8 cellular contexts compared by ENCODE assay signal in genomic region chr16:88455610-88456355, GRCh38. TPM values are rescaled to one million over a fixed set of nuclear protein-coding genes. Genes with fewer than 3 reads are reported as not detected.
DNase-seq lines count a peak whose midpoint lies in the region; ATAC-seq, FAIRE-seq and TF ChIP-seq lines count a peak whose summit lies in the region.

No MANE protein-coding gene starts in this region.

- H2BK12ac ChIP-seq in H1 (ENCODE audit: low read depth, low read length): no peak overlapping the region

- no peak overlapping the region for H4K5ac ChIP-seq in H1 (ENCODE audit: insufficient read length, low read depth, low read length)

- H3K27me3 ChIP-seq in H1 (replicated peaks in 1 of 4; ENCODE audit: control insufficient read depth in 3 of 4, extremely low read depth in 1 of 4, insufficient read depth in 3 of 4, low read length in 3 of 4) (peaks cover 29 to 57% (median 54%) of the 10 kb centered on the region in 4 experiments), thoracic aorta (replicated peaks; ENCODE audit: insufficient read depth) (no peaks in the 10 kb centered on the region)

- H3K36me3 ChIP-seq in H1 (ENCODE audit: control insufficient read depth in 2 of 4, insufficient read depth in 4 of 4, low read length in 3 of 4) (peaks cover 0 to 4% (median 0%) of the 10 kb centered on the region in 4 experiments; a peak in 1 of 8 replicates), thoracic aorta (no peaks in the 10 kb centered on the region)

- H4K20me1 ChIP-seq in H1 (replicated peaks in 1 of 2; ENCODE audit: control insufficient read depth in 1 of 2, insufficient read depth in 2 of 2, low read length in 2 of 2): peaks cover 14 to 17% of the 10 kb centered on the region in 2 experiments

- H4K91ac ChIP-seq in H1 (replicated peaks; ENCODE audit: insufficient read length, low read length): no peak overlapping the region

- peaks cover 4% of the 10 kb centered on the region; the same call in 1 of the 2 replicates for H3K23me2 ChIP-seq in H1 (ENCODE audit: low read depth, low read length)

- DNase-seq in NOMO-1 (lab: John Stamatoyannopoulos, UW; ENCODE audit: unreplicated experiment in 2 of 2) (peak; percentile 30 to 48), NOMO-1 treated with DMSO at 0.1 percent for 48 hours (lab: John Stamatoyannopoulos, UW; ENCODE audit: unreplicated experiment) (no peak), KBM-7 (peak; percentile 88), H1 (ENCODE audit: low read depth in 1 of 2, low spot score in 2 of 2) (peak in 1 of 2 experiments; percentile 67), neural crest cell (ENCODE audit: low read depth, low spot score) (peak; percentile 43), thoracic aorta (ENCODE audit: low spot score) (no peak), posterior vena cava (ENCODE audit: low spot score) (no peak)
- peak; percentile 77 for DNase-seq in activated CD4-positive, alpha-beta memory T cell treated with anti-CD3 and anti-CD28 coated beads, Interleukin-2, amount 10 ng/mL, durations not matched to agents 7 days and 5 days

- H3K27me3 Mint-ChIP-seq in activated CD4-positive, alpha-beta memory T cell treated with anti-CD3 and anti-CD28 coated beads, Interleukin-2, amount 10 ng/mL, durations not matched to agents 7 days and 5 days: peaks cover 4% of the 10 kb centered on the region
- peaks cover 30% of the 10 kb centered on the region for H3K27me3 Mint-ChIP-seq in neural crest cell (ENCODE audit: low read depth)

- H3K9me3 ChIP-seq in H1 (ENCODE audit: insufficient read depth in 2 of 2, low read depth in 1 of 2, low read length in 1 of 2): no peaks in the 10 kb centered on the region
- no peaks in the 10 kb centered on the region for H3K9me3 ChIP-seq in thoracic aorta

- peaks cover 26% of the 10 kb centered on the region for H3K4me1 Mint-ChIP-seq in activated CD4-positive, alpha-beta memory T cell treated with anti-CD3 and anti-CD28 coated beads, Interleukin-2, amount 10 ng/mL, durations not matched to agents 7 days and 5 days
- H3K4me1 Mint-ChIP-seq in neural crest cell: peaks cover 5% of the 10 kb centered on the region

- no peaks in the 10 kb centered on the region for H3K9me3 Mint-ChIP-seq in activated CD4-positive, alpha-beta memory T cell treated with anti-CD3 and anti-CD28 coated beads, Interleukin-2, amount 10 ng/mL, durations not matched to agents 7 days and 5 days
- no peaks in the 10 kb centered on the region for H3K9me3 Mint-ChIP-seq in neural crest cell

- H3K18ac ChIP-seq in H1 (ENCODE audit: extremely low read depth, low read length): peak overlapping the region; percentile 71

- no peak for TF ChIP-seq EP300 in H1 (IDR thresholded peaks at IDR 0.05; ENCODE audit: borderline replicate concordance in 1 of 2, low read depth in 2 of 2, low read length in 2 of 2)

- no peak overlapping the region for H2BK15ac ChIP-seq in H1 (ENCODE audit: low read length)

- ATAC-seq in thoracic aorta (ENCODE audit: insufficient number of reproducible peaks, low FRiP score, low read depth): no peak

- H3K14ac ChIP-seq in H1 (ENCODE audit: insufficient read length): no peak overlapping the region

- peak overlapping the region; percentile 77 for H3K27ac Mint-ChIP-seq in activated CD4-positive, alpha-beta memory T cell treated with anti-CD3 and anti-CD28 coated beads, Interleukin-2, amount 10 ng/mL, durations not matched to agents 7 days and 5 days
- H3K27ac Mint-ChIP-seq in neural crest cell (ENCODE audit: unreplicated experiment): no peak overlapping the region

- H2BK20ac ChIP-seq in H1 (ENCODE audit: low read length): no peak overlapping the region

- CTCF ChIA-PET in activated CD4-positive, alpha-beta memory T cell treated with anti-CD3 and anti-CD28 coated beads, Interleukin-2, amount 10 ng/mL, durations not matched to agents 7 days and 5 days (lab: Charles Lee): interaction anchor here (0.6 to 0.9 kb wide), 3 partner anchors 105 to 675 kb away, joined by 3 read pairs; no protein-coding TSS in a partner anchor
- CTCF ChIA-PET in H1 (lab: Charles Lee; ENCODE audit: partially characterized antibody): interaction anchor here (0.9 to 2.1 kb wide), 6 partner anchors 18 to 90 kb away, joined by 3 to 8 read pairs (median 3); no protein-coding TSS in a partner anchor

- H3K4ac ChIP-seq in H1 (replicated peaks; ENCODE audit: insufficient read length, low read depth, low read length): no peak overlapping the region

- no peak overlapping the region for H2AFZ ChIP-seq in H1 (ENCODE audit: low read length)

- TF ChIP-seq CTCF in H1 (IDR thresholded peaks at IDR 0.05; ENCODE audit: control extremely low read depth in 1 of 3, insufficient read depth in 1 of 3, low read depth in 1 of 3, low read length in 3 of 3): no peak
- no peak for TF ChIP-seq CTCF in neural crest cell (conservative IDR thresholded peaks at IDR 0.05)
- no peak for TF ChIP-seq CTCF in thoracic aorta (IDR thresholded peaks at IDR 0.05)

- no peak overlapping the region for H3K56ac ChIP-seq in H1 (replicated peaks; ENCODE audit: insufficient read length, low read depth, low read length)

- H3K4me1 ChIP-seq in H1 (replicated peaks in 1 of 4; ENCODE audit: control insufficient read depth in 3 of 4, insufficient read depth in 4 of 4, low read length in 3 of 4) (peaks cover 0 to 27% (median 13%) of the 10 kb centered on the region in 4 experiments; a peak in 6 of 7 replicates), thoracic aorta (ENCODE audit: control insufficient read depth in 1 of 2, low read depth in 2 of 2) (peaks cover 18 to 34% of the 10 kb centered on the region in 2 donors)

- H3K23ac ChIP-seq in H1 (ENCODE audit: insufficient read length): no peak overlapping the region

- WGBS in H1 (ENCODE audit: extremely low coverage in 1 of 2, insufficient coverage in 1 of 2, insufficient read length in 1 of 2, insufficient replicate concordance in 2 of 2, low coverage in 1 of 2, low lambda C conversion rate in 2 of 2, missing lambda C conversion rate in 1 of 2), 2 experiments: 1% methylated on average over 14 of the region's 68 CpGs; no CpG with 5 or more reads in 1 of the 2 experiments

- 0 out of 4 replicates have a peak, but pooled peaks cover 0 to 3% of the 10 kb centered on the region in 2 experiments for H3K79me2 ChIP-seq in H1 (ENCODE audit: control insufficient read depth in 1 of 2, insufficient read depth in 2 of 2, low read length in 2 of 2)

- H2AK5ac ChIP-seq in H1 (ENCODE audit: low read depth, low read length): no peak overlapping the region

- peak overlapping the region in 3 of 4 experiments; percentile 20 to 32 (median 28); a peak in 1 of 7 replicates for H3K9ac ChIP-seq in H1 (replicated peaks in 1 of 4; ENCODE audit: extremely low read depth in 1 of 4, low read depth in 3 of 4, low read length in 3 of 4)

- H3K4me3 ChIP-seq in H1 (ENCODE audit: extremely low read depth in 1 of 4, insufficient read depth in 2 of 4, low read depth in 3 of 4, low read length in 4 of 4) (peak overlapping the region; percentile 34 to 73 (median 40)), thoracic aorta (peak overlapping the region; percentile 73)

- in situ Hi-C loops in KBM-7 (cut with MboI; ENCODE audit: low pct_unique_long_range_greater_than_20kb, low sequenced_read_pairs): no loop called here

- no peak for TF ChIP-seq POLR2A in H1 (IDR thresholded peaks at IDR 0.05; ENCODE audit: control extremely low read depth in 1 of 2, low read depth in 2 of 2, low read length in 2 of 2)

- no peaks in the 10 kb centered on the region for H3K36me3 Mint-ChIP-seq in activated CD4-positive, alpha-beta memory T cell treated with anti-CD3 and anti-CD28 coated beads, Interleukin-2, amount 10 ng/mL, durations not matched to agents 7 days and 5 days (ENCODE audit: low read depth)
- no peaks in the 10 kb centered on the region for H3K36me3 Mint-ChIP-seq in neural crest cell (ENCODE audit: low read depth)

- POLR2A ChIA-PET in activated CD4-positive, alpha-beta memory T cell treated with anti-CD3 and anti-CD28 coated beads, Interleukin-2, amount 10 ng/mL, durations not matched to agents 7 days and 5 days (lab: Charles Lee): interaction anchor here (1.2 to 2.7 kb wide), 4 partner anchors 10 to 596 kb away, joined by 4 to 17 read pairs (median 8); partner anchors contain the start of gene ZC3H18
- POLR2A ChIA-PET in H1 (lab: Charles Lee; ENCODE audit: partially characterized antibody): no interaction called here

- H3K79me1 ChIP-seq in H1 (ENCODE audit: low read depth, low read length): peaks cover 2% of the 10 kb centered on the region; the same call in 1 of the 2 replicates

- no peak overlapping the region for H2BK5ac ChIP-seq in H1 (ENCODE audit: low read depth, low read length)

- peak overlapping the region; percentile 79 to 86 for H3K4me2 ChIP-seq in H1 (ENCODE audit: insufficient read depth in 1 of 2, low read depth in 2 of 2, low read length in 2 of 2)

- H2BK120ac ChIP-seq in H1 (replicated peaks; ENCODE audit: low read depth, low read length): no peak overlapping the region

- no peak for FAIRE-seq in H1 (lab: Jason Lieb, UNC)

- H3K4me3 Mint-ChIP-seq in activated CD4-positive, alpha-beta memory T cell treated with anti-CD3 and anti-CD28 coated beads, Interleukin-2, amount 10 ng/mL, durations not matched to agents 7 days and 5 days: peak overlapping the region; percentile 71
- H3K4me3 Mint-ChIP-seq in neural crest cell: peak overlapping the region; percentile 83

- H3K27ac ChIP-seq in H1 (ENCODE audit: low read depth, low read length) (no peak overlapping the region), thoracic aorta (no peak overlapping the region)

- intact Hi-C loops in posterior vena cava (cut with DNase I): no loop called here

- peak overlapping the region; percentile 65; the same call in 1 of the 2 replicates for H4K8ac ChIP-seq in H1 (ENCODE audit: extremely low read depth, insufficient read depth, low read length)

- no peak for TF ChIP-seq RAD21 in H1 (IDR thresholded peaks at IDR 0.05 in 1 of 2, conservative IDR thresholded peaks at IDR 0.05 in 1 of 2; ENCODE audit: low read depth in 2 of 2, low read length in 2 of 2)

TF ChIP-seq in H1, 55 proteins besides CTCF, POLR2A, EP300 and RAD21 (continues in another document):
- TF ChIP-seq KDM1A (IDR thresholded peaks at IDR 0.05; ENCODE audit: borderline replicate concordance, low read length) (0 out of 2 replicates have a peak, but pooled peaks have one; percentile 8), KDM4A (IDR thresholded peaks at IDR 0.05; ENCODE audit: low read depth, low read length, severe bottlenecking) (peak; percentile 75)

RNA-seq across cellular contexts. Expression of gene ZFPM1, which starts 2.7 kb away (rescaled TPM):
- total RNA-seq in activated CD4-positive, alpha-beta memory T cell treated with anti-CD3 and anti-CD28 coated beads, Interleukin-2, amount 10 ng/mL, durations not matched to agents 7 days and 5 days: 10 to 100 TPM; 15.4 to 15.7 TPM
- total RNA-seq in H1 (2021; fragmentation: NEBNext Ultra II Directional; extraction: Animal tissue kit (Norgen Biotek cat#: 25700)): 3.4 and 4.8 TPM in 2 replicates
- 0.74 and 1.4 TPM in 2 replicates for polyA plus RNA-seq in H1 (2011; rRNA removed)
- polyA plus RNA-seq in H1 (2011; cell fraction: cytosol; rRNA removed): 1.1 TPM
- polyA plus RNA-seq in H1 (2011; cell fraction: nucleus; rRNA removed): 3.6 TPM
- 1.5 to 3.3 TPM (median 1.9 TPM) in 4 replicates for polyA plus RNA-seq in H1 (2012, experiment 1 of 2)
- 1.00 TPM for polyA plus RNA-seq in H1 (2012, experiment 2 of 2)
- 3.1 TPM for polyA plus RNA-seq in H1 (2013, experiment 1 of 2)
- polyA plus RNA-seq in H1 (2013, experiment 2 of 2): 2.9 TPM
- polyA minus RNA-seq in H1 (2011; rRNA and poly(A)+ RNA removed): 0.29 and 0.57 TPM in 2 replicates
- 2.8 TPM for polyA minus RNA-seq in H1 (2011; cell fraction: cytosol; rRNA and poly(A)+ RNA removed)
- polyA minus RNA-seq in H1 (2011; cell fraction: nucleus; rRNA and poly(A)+ RNA removed): 3.3 TPM
- total RNA-seq in neural crest cell (11.1 and 11.2 TPM in 2 replicates), thoracic aorta (1 to 10 TPM; 1.8 to 2.5 TPM), posterior vena cava (1 to 10 TPM; 4.0 to 4.3 TPM)

Comparison
In these comparisons a context has a peak if more than half of its experiments do, and no peak if none do; other contexts are left out.
1. DNase-seq: peak in NOMO-1 (2 of 2), KBM-7 (single experiment), activated CD4-positive, alpha-beta memory T cell treated with anti-CD3 and anti-CD28 coated beads, Interleukin-2, amount 10 ng/mL, durations not matched to agents 7 days and 5 days (single experiment) and neural crest cell (single experiment); none in NOMO-1 treated with DMSO at 0.1 percent for 48 hours (single experiment), thoracic aorta (single experiment) and posterior vena cava (single experiment).